22 cellular contexts compared by ENCODE assay signal in genomic region chr7:12422449-12423320, GRCh38. TPM values are rescaled to one million over a fixed set of nuclear protein-coding genes. Genes with fewer than 3 reads are reported as not detected.
A peak's percentile ranks its signal among the peaks of the same experiment; 100 is the strongest.
DNase-seq lines count a peak whose midpoint lies in the region; ATAC-seq, FAIRE-seq and TF ChIP-seq lines count a peak whose summit lies in the region.
"Had no signal": no experiment of that assay in that cellular context is flagged by ENCODE, and none has a peak within 500 bp of the region (broad histone marks: within the 10 kb centered on the region; RNA-seq: fewer than 3 reads in every experiment).

No MANE protein-coding gene starts in this region.

- H3K36me3 ChIP-seq in GM23248 (ENCODE audit: low read depth) (no peaks in the 10 kb centered on the region), bronchial epithelial cell (ENCODE audit: control insufficient read depth, insufficient read depth, low read length) (no peaks in the 10 kb centered on the region)
- H3K36me3 ChIP-seq: esophagus squamous epithelium, heart left ventricle, ovary had no signal

- H3K4me3 ChIP-seq in GM23248 (no peak overlapping the region; the same call in 1 of the 2 replicates), bronchial epithelial cell (ENCODE audit: low read depth, low read length) (no peak overlapping the region)
- H3K4me3 ChIP-seq: esophagus squamous epithelium, heart left ventricle, ovary, testis had no signal

- intact Hi-C loops in activated CD8-positive, alpha-beta T cell treated with anti-CD3 and anti-CD28 coated beads for 36 hours (cut with micrococcal nuclease), result no loop called here

- H3K4me2 ChIP-seq in GM23248 (ENCODE audit: unreplicated experiment), result peak overlapping the region; percentile 83

- no peak overlapping the region for H3K9ac ChIP-seq in GM23248

- H3K27me3 ChIP-seq in GM23248 (replicated peaks; ENCODE audit: insufficient read depth) (no peaks in the 10 kb centered on the region), bronchial epithelial cell (ENCODE audit: control insufficient read depth, insufficient read depth, low read length) (no peaks in the 10 kb centered on the region)
- H3K27me3 ChIP-seq: esophagus squamous epithelium, heart left ventricle, ovary, testis had no signal

- H3K9me3 Mint-ChIP-seq in T-cell, result peaks cover 0 to 5% (median under 1%) of the 10 kb centered on the region in 3 donors
- H3K9me3 Mint-ChIP-seq in activated CD8-positive, alpha-beta T cell treated with anti-CD3 and anti-CD28 coated beads for 36 hours, result peaks cover 3% of the 10 kb centered on the region

- no peak overlapping the region for H3K27ac Mint-ChIP-seq in T-cell
- no peak overlapping the region for H3K27ac Mint-ChIP-seq in activated CD8-positive, alpha-beta T cell treated with anti-CD3 and anti-CD28 coated beads for 36 hours
- H3K27ac Mint-ChIP-seq: CD4-positive, CD25-positive, alpha-beta regulatory T cell; stimulated activated memory B cell treated with anti-CD40 and anti-IgM and Interleukin-4, amounts not matched to agents 10 μg/mL and 1 μg/mL and 100 μg/mL, for 72 hours had no signal

- H3K4me3 Mint-ChIP-seq in T-cell, result no peak overlapping the region
- no peak overlapping the region for H3K4me3 Mint-ChIP-seq in activated CD8-positive, alpha-beta T cell treated with anti-CD3 and anti-CD28 coated beads for 36 hours
- H3K4me3 Mint-ChIP-seq: CD4-positive, CD25-positive, alpha-beta regulatory T cell; stimulated activated memory B cell treated with anti-CD40 and anti-IgM and Interleukin-4, amounts not matched to agents 10 μg/mL and 1 μg/mL and 100 μg/mL, for 72 hours had no signal

- FAIRE-seq in bronchial epithelial cell (lab: Jason Lieb, UNC), result no peak
- peak; percentile 51 for FAIRE-seq in islet of Langerhans (lab: Jason Lieb, UNC)
- FAIRE-seq in GM19239 (lab: Jason Lieb, UNC), result no peak

- H3K4me1 Mint-ChIP-seq in T-cell, result no peaks in the 10 kb centered on the region
- no peaks in the 10 kb centered on the region for H3K4me1 Mint-ChIP-seq in activated CD8-positive, alpha-beta T cell treated with anti-CD3 and anti-CD28 coated beads for 36 hours (ENCODE audit: low read depth)
- H3K4me1 Mint-ChIP-seq: CD4-positive, CD25-positive, alpha-beta regulatory T cell; stimulated activated memory B cell treated with anti-CD40 and anti-IgM and Interleukin-4, amounts not matched to agents 10 μg/mL and 1 μg/mL and 100 μg/mL, for 72 hours had no signal

- no peak overlapping the region for H2AFZ ChIP-seq in GM23248

- 55 to 60% methylated on average over 4 of the region's 4 CpGs for WGBS in GM23248 (ENCODE audit: low coverage in 1 of 2, low lambda C conversion rate in 2 of 2, missing lambda C conversion rate in 2 of 2), 2 experiments

- no peaks in the 10 kb centered on the region for H3K36me3 Mint-ChIP-seq in T-cell
- no peaks in the 10 kb centered on the region for H3K36me3 Mint-ChIP-seq in activated CD8-positive, alpha-beta T cell treated with anti-CD3 and anti-CD28 coated beads for 36 hours (ENCODE audit: low read depth)
- H3K36me3 Mint-ChIP-seq: CD4-positive, CD25-positive, alpha-beta regulatory T cell; stimulated activated memory B cell treated with anti-CD40 and anti-IgM and Interleukin-4, amounts not matched to agents 10 μg/mL and 1 μg/mL and 100 μg/mL, for 72 hours had no signal

- peaks cover 20% of the 10 kb centered on the region for H3F3A ChIP-seq in GM23248 (ENCODE audit: insufficient read depth)

- no peak for TF ChIP-seq CTCF in bronchial epithelial cell (IDR thresholded peaks at IDR 0.05; ENCODE audit: insufficient read depth, low read length, severe bottlenecking)
- no peak for TF ChIP-seq CTCF in activated CD8-positive, alpha-beta T cell treated with anti-CD3 and anti-CD28 coated beads for 36 hours (IDR thresholded peaks at IDR 0.05)

- peaks cover 23% of the 10 kb centered on the region for H3K4me1 ChIP-seq in GM23248 (ENCODE audit: insufficient read depth)
- H3K4me1 ChIP-seq: esophagus squamous epithelium, heart left ventricle, testis had no signal

- H4K20me1 ChIP-seq in GM23248 (ENCODE audit: insufficient read depth), result no peaks in the 10 kb centered on the region

- CTCF ChIA-PET in T-cell (lab: Charles Lee), result no interaction called here
- CTCF ChIA-PET in activated CD8-positive, alpha-beta T cell treated with anti-CD3 and anti-CD28 coated beads for 36 hours (lab: Charles Lee), result interaction anchor here (2.4 kb wide), 1 partner anchor 11 kb away, joined by 6 read pairs; no protein-coding TSS in a partner anchor

- no peaks in the 10 kb centered on the region for H3K79me2 ChIP-seq in GM23248 (ENCODE audit: insufficient read depth)

- H3K27ac ChIP-seq in GM23248, result no peak overlapping the region
- H3K27ac ChIP-seq: esophagus squamous epithelium, heart left ventricle, ovary, testis had no signal

- peak; percentile 51 for DNase-seq in GM23248
- DNase-seq in NCI-H460 (ENCODE audit: extremely low read depth, low read depth), result peak; percentile 19
- DNase-seq in bronchial epithelial cell (ENCODE audit: low read depth), result peak; percentile 87
- DNase-seq in GM19239 (ENCODE audit: insufficient read length, low spot score), result no peak
- no peak for DNase-seq in T-cell
- DNase-seq in activated CD8-positive, alpha-beta T cell treated with anti-CD3 and anti-CD28 coated beads for 36 hours, result no peak
- DNase-seq in activated gamma-delta T cell treated with Interleukin-2 at 50 U/mL for 16 hours, result no peak
- DNase-seq: activated CD4-positive, alpha-beta T cell treated with anti-CD3 and anti-CD28 coated beads for 48 hours; activated effector memory CD4-positive, alpha-beta T cell treated with Interleukin-2 at 50 U/mL for 16 hours; amygdala; CD4-positive, CD25-positive, alpha-beta regulatory T cell; cerebellar nuclear complex; DMS153; effector CD4-positive, alpha-beta T cell; esophagus squamous epithelium; heart left ventricle; NCI-H1694 treated with DMSO at 0.1 percent for 48 hours; ovary; testis had no signal

- no peaks in the 10 kb centered on the region for H3K9me3 ChIP-seq in GM23248 (ENCODE audit: low read depth)
- H3K9me3 ChIP-seq: esophagus squamous epithelium, ovary, testis had no signal

- POLR2A ChIA-PET in T-cell (lab: Charles Lee), result no interaction called here
- POLR2A ChIA-PET in activated CD8-positive, alpha-beta T cell treated with anti-CD3 and anti-CD28 coated beads for 36 hours (lab: Charles Lee), result no interaction called here

- no peak for ATAC-seq in T-cell (replicated peaks in 1 of 4)
- ATAC-seq in activated CD8-positive, alpha-beta T cell treated with anti-CD3 and anti-CD28 coated beads for 36 hours, result no peak
- ATAC-seq: heart left ventricle; sciatic nerve; stimulated activated memory B cell treated with anti-CD40 and anti-IgM and Interleukin-4, amounts not matched to agents 10 μg/mL and 1 μg/mL and 100 μg/mL, for 72 hours had no signal

- H3K27me3 Mint-ChIP-seq in T-cell, result peaks cover 4% of the 10 kb centered on the region in 2 donors
- peaks cover 3% of the 10 kb centered on the region for H3K27me3 Mint-ChIP-seq in activated CD8-positive, alpha-beta T cell treated with anti-CD3 and anti-CD28 coated beads for 36 hours
- H3K27me3 Mint-ChIP-seq: CD4-positive, CD25-positive, alpha-beta regulatory T cell; stimulated activated memory B cell treated with anti-CD40 and anti-IgM and Interleukin-4, amounts not matched to agents 10 μg/mL and 1 μg/mL and 100 μg/mL, for 72 hours had no signal

- in situ Hi-C loops in GM23248 (cut with MboI), result no loop called here

- H3K9me2 ChIP-seq in GM23248 (ENCODE audit: insufficient read depth), result no peaks in the 10 kb centered on the region

RNA-seq across cellular contexts. Expression of gene VWDE, which starts 19.0 kb away (rescaled TPM):
- not detected in 2 replicates for total RNA-seq in GM23248 (2014; rRNA removed; shearing (Covaris generic))
- polyA plus RNA-seq in GM23248 (2016; fragmentation: Nextera tagmentation; extraction: Ambion mirVana), result 0.05 TPM in 1 of 2 replicates, not detected in the other
- 3.1 and 4.0 TPM in 2 replicates for total RNA-seq in NCI-H460 (2014; rRNA removed; shearing (Covaris generic))
- polyA plus RNA-seq in NCI-H460 (2014; cell fraction: nucleus; rRNA removed), result 9.3 and 21.8 TPM in 2 replicates
- total RNA-seq in bronchial epithelial cell, result 1.1 and 3.6 TPM in 2 replicates
- 1 to 10 TPM in 2 of 5 donors, under 1 TPM in 3; 0.13 to 5.0 (median 0.79) TPM for total RNA-seq in T-cell
- total RNA-seq in activated CD8-positive, alpha-beta T cell treated with anti-CD3 and anti-CD28 coated beads for 36 hours, result 1 to 10 TPM; 1.4 to 1.7 TPM
- polyA plus RNA-seq: heart left ventricle had no signal

Comparison
In these comparisons a context has a peak if more than half of its experiments do, and no peak if none do; other contexts are left out.
1. DNase-seq: peak in GM23248 (single experiment), NCI-H460 (single experiment) and bronchial epithelial cell (single experiment); none in GM19239 (single experiment), T-cell (0 of 34), activated CD8-positive, alpha-beta T cell treated with anti-CD3 and anti-CD28 coated beads for 36 hours (single experiment) and activated gamma-delta T cell treated with Interleukin-2 at 50 U/mL for 16 hours (single experiment).